In genomic region chr5:41519801-41520200, GRCh38 we compare ENCODE assay signal across 15 cellular contexts. TPM values are rescaled to one million over a fixed set of nuclear protein-coding genes. Genes with fewer than 3 reads are reported as not detected.
DNase-seq lines count a peak whose midpoint lies in the region; ATAC-seq and TF ChIP-seq lines count a peak whose summit lies in the region.
"Had no signal": no experiment of that assay in that cellular context is flagged by ENCODE, and none has a peak within 500 bp of the region (broad histone marks: within the 10 kb centered on the region; RNA-seq: fewer than 3 reads in every experiment).

No MANE protein-coding gene starts in this region.

- CTCF ChIA-PET in PC-3 (lab: Charles Lee): no interaction called here

- H3K4me1 ChIP-seq in heart right ventricle (no peaks in the 10 kb centered on the region), PC-3 (ENCODE audit: insufficient read depth, low read length) (peaks cover 7% of the 10 kb centered on the region; the same call in 1 of the 2 replicates), endocrine pancreas (ENCODE audit: control insufficient read depth, insufficient read depth, low read length) (peaks cover 4% of the 10 kb centered on the region)
- H3K4me1 ChIP-seq: upper lobe of left lung had no signal

- no peak overlapping the region for H3K27ac ChIP-seq in heart right ventricle
- H3K27ac ChIP-seq in PC-3 (ENCODE audit: low read length): no peak overlapping the region
- H3K27ac ChIP-seq: upper lobe of left lung had no signal

- POLR2A ChIA-PET in PC-3 (lab: Charles Lee; ENCODE audit: unreplicated experiment): no interaction called here

- TF ChIP-seq CTCF in heart right ventricle (IDR thresholded peaks at IDR 0.05) (peak in 8 of 9 donors; percentile 10 to 50 (median 23)), PC-3 (conservative IDR thresholded peaks at IDR 0.05; ENCODE audit: low read depth, low read length) (peak; percentile 81), retinal pigment epithelial cell (conservative IDR thresholded peaks at IDR 0.05; ENCODE audit: low read depth, low read length) (peak; percentile 24)

- no peaks in the 10 kb centered on the region for H4K20me1 ChIP-seq in PC-3 (ENCODE audit: low read length)

- BruUV-seq in PC-3 (replicated peaks; lab: Mats Ljungman, UMichigan): no TSS peak

- H3K79me2 ChIP-seq in PC-3 (ENCODE audit: low read length): no peaks in the 10 kb centered on the region

- H3K27me3 ChIP-seq in heart right ventricle (no peaks in the 10 kb centered on the region), PC-3 (ENCODE audit: low read length) (no peaks in the 10 kb centered on the region), endocrine pancreas (ENCODE audit: control insufficient read depth, insufficient read depth, low read length) (no peaks in the 10 kb centered on the region)
- H3K27me3 ChIP-seq: upper lobe of left lung had no signal

- H3K4me3 ChIP-seq in heart right ventricle (no peak overlapping the region), PC-3 (ENCODE audit: low read length) (no peak overlapping the region), endocrine pancreas (ENCODE audit: control insufficient read depth, insufficient read depth, low read length) (peak overlapping the region; percentile 48), retinal pigment epithelial cell (ENCODE audit: low read length) (no peak overlapping the region)
- H3K4me3 ChIP-seq: upper lobe of left lung had no signal

- no peak overlapping the region for H2AFZ ChIP-seq in PC-3 (ENCODE audit: low read length)

- H3K9ac ChIP-seq in PC-3 (ENCODE audit: low read length) (no peak overlapping the region), endocrine pancreas (ENCODE audit: control insufficient read depth, insufficient read depth, low read length) (no peak overlapping the region)

- no peaks in the 10 kb centered on the region for H3K9me3 ChIP-seq in heart right ventricle
- no peaks in the 10 kb centered on the region for H3K9me3 ChIP-seq in PC-3 (ENCODE audit: low read length)
- no peaks in the 10 kb centered on the region for H3K9me3 ChIP-seq in endocrine pancreas (ENCODE audit: control insufficient read depth, low read length)
- H3K9me3 ChIP-seq: upper lobe of left lung had no signal

- no peaks in the 10 kb centered on the region for H3K36me3 ChIP-seq in heart right ventricle
- H3K36me3 ChIP-seq in PC-3 (ENCODE audit: low read depth, low read length): no peaks in the 10 kb centered on the region
- no peaks in the 10 kb centered on the region for H3K36me3 ChIP-seq in endocrine pancreas (ENCODE audit: control insufficient read depth, insufficient read depth, low read length)
- H3K36me3 ChIP-seq: upper lobe of left lung had no signal

- no peaks in the 10 kb centered on the region for H3F3A ChIP-seq in PC-3 (ENCODE audit: low read length, unreplicated experiment)

- H3K4me2 ChIP-seq in PC-3 (ENCODE audit: low read length): no peak overlapping the region

- DNase-seq in heart right ventricle (no peak), left ventricle myocardium superior (no peak), PC-3 (peak; percentile 69), retinal pigment epithelial cell (ENCODE audit: low read depth) (no peak)
- DNase-seq in activated naive CD4-positive, alpha-beta T cell treated with anti-CD3 and anti-CD28 coated beads, Interleukin-2, amount 50 U/mL, for 16 hours: no peak
- DNase-seq: activated CD4-positive, alpha-beta T cell treated with anti-CD3 and anti-CD28 coated beads for 4 hours; activated T-cell treated with anti-CD3 and anti-CD28 coated beads, Interleukin-2, amount 50 U/mL, for 48 hours; NCI-H2081; T-helper 17 cell; upper lobe of left lung had no signal

- ATAC-seq in heart right ventricle (no peak), left ventricle myocardium superior (no peak), PC-3 (peak; percentile 66), HG03432 (IDR thresholded peaks at IDR 0.05; ENCODE audit: unreplicated experiment) (no peak), GM21786 (IDR thresholded peaks at IDR 0.05; ENCODE audit: unreplicated experiment) (no peak)
- ATAC-seq: T-helper 17 cell had no signal

- intact Hi-C loops in heart right ventricle (cut with DNase I) (loop anchor here in 8 of 10 donors (2.0 to 10.0 kb wide), 7 partner anchors 235 to 618 kb away; partner anchors contain the start of gene C7 (in 4 of the 8)), left ventricle myocardium superior (cut with micrococcal nuclease) (no loop called here), PC-3 (cut with micrococcal nuclease) (loop anchor here (1.0 to 5.0 kb wide), 4 partner anchors 122 to 616 kb away; no protein-coding TSS in a partner anchor)

- H3K9me2 ChIP-seq in PC-3 (replicated peaks; ENCODE audit: low read length): no peaks in the 10 kb centered on the region

- 63 to 69% methylated on average over 6 of the region's 6 CpGs for WGBS in heart right ventricle, 2 donors

RNA-seq across cellular contexts. Expression of gene PLCXD3, which starts 9.4 kb away (rescaled TPM):
- 100 to 1,000 TPM in 2 of 10 donors, 10 to 100 TPM in 8; 36.2 to 104 (median 55.5) TPM for total RNA-seq in heart right ventricle
- 10 to 100 TPM; 25.4 to 27.7 TPM for polyA plus RNA-seq in heart right ventricle
- total RNA-seq in left ventricle myocardium superior: 95.3 TPM
- 5.0 TPM in 2 replicates for total RNA-seq in PC-3 (2014; rRNA removed)
- total RNA-seq: glomerular endothelial cell, T-helper 17 cell had no signal
- polyA plus RNA-seq: keratinocyte had no signal

Comparison
In these comparisons a context has a peak if more than half of its experiments do, and no peak if none do; other contexts are left out.
1. CTCF ChIP-seq: peak in every context shown above with its lines; median percentile 81 in PC-3; 24 in retinal pigment epithelial cell; 23 in heart right ventricle.